8 cellular contexts compared by ENCODE assay signal in genomic region chr9:137189297-137190295, GRCh38.
DNase-seq lines count a peak whose midpoint lies in the region; ATAC-seq, FAIRE-seq and TF ChIP-seq lines count a peak whose summit lies in the region.

No MANE protein-coding gene starts in this region.

- TF ChIP-seq CTCF in cardiac fibroblast (IDR thresholded peaks at IDR 0.05; ENCODE audit: low read depth, low read length): no peak

- no peak for ATAC-seq in HG02852 (IDR thresholded peaks at IDR 0.05; ENCODE audit: unreplicated experiment)

- H3K27me3 ChIP-seq in ACC112 (ENCODE audit: insufficient read depth, low read length) (no peaks in the 10 kb centered on the region), HUES6 (ENCODE audit: control insufficient read depth, insufficient read depth, low read length) (no peaks in the 10 kb centered on the region), muscle layer of colon (ENCODE audit: control insufficient read depth in 1 of 2, insufficient read depth in 2 of 2, low read length in 2 of 2) (no peaks in the 10 kb centered on the region)

- H3K27ac ChIP-seq in ACC112 (ENCODE audit: low read depth, low read length): peak overlapping the region; percentile 86
- 0 out of 2 replicates have a peak overlapping the region, but pooled peaks have one; percentile 46 for H3K27ac ChIP-seq in HUES6 (ENCODE audit: low read depth, low read length)
- peak overlapping the region; percentile 95 for H3K27ac ChIP-seq in muscle layer of colon (ENCODE audit: low read depth, low read length)

- H3K9ac ChIP-seq in HUES6 (ENCODE audit: low read length) (peak overlapping the region; percentile 81), muscle layer of colon (ENCODE audit: low read length) (peak overlapping the region; percentile 68)

- peak overlapping the region; percentile 80 for H3K4me3 ChIP-seq in ACC112 (ENCODE audit: low read depth, low read length)
- peak overlapping the region; percentile 95 for H3K4me3 ChIP-seq in HUES6 (ENCODE audit: low read depth, low read length)
- H3K4me3 ChIP-seq in cardiac fibroblast (replicated peaks in 1 of 2; ENCODE audit: low read depth in 2 of 2, low read length in 2 of 2): peak overlapping the region; percentile 95 to 99
- H3K4me3 ChIP-seq in muscle layer of colon (ENCODE audit: low read depth in 1 of 2, low read length in 2 of 2): peak overlapping the region; percentile 93 to 98

- DNase-seq in cardiac fibroblast (ENCODE audit: low read depth in 2 of 2): no peak
- no peak for DNase-seq in NCI-H526 (lab: John Stamatoyannopoulos, UW)
- DNase-seq in urothelium cell line (ENCODE audit: low spot score): no peak
- no peak for DNase-seq in Ammon's horn (ENCODE audit: low spot score)

- no peak overlapping the region for H2AFZ ChIP-seq in ACC112 (ENCODE audit: low read length, unreplicated experiment)

- H3K79me2 ChIP-seq in ACC112 (ENCODE audit: control insufficient read depth, insufficient read depth, low read length, unreplicated experiment): peaks cover 40% of the 10 kb centered on the region

- H3K4me1 ChIP-seq in ACC112 (ENCODE audit: control insufficient read depth, insufficient read depth, low read length, unreplicated experiment): peaks cover 18% of the 10 kb centered on the region
- peaks cover 17% of the 10 kb centered on the region for H3K4me1 ChIP-seq in HUES6 (ENCODE audit: control insufficient read depth, insufficient read depth, low read length)
- peaks cover 32% of the 10 kb centered on the region for H3K4me1 ChIP-seq in muscle layer of colon (ENCODE audit: insufficient read depth, low read length)

- no peaks in the 10 kb centered on the region for H3K36me3 ChIP-seq in ACC112 (ENCODE audit: insufficient read depth, low read length)
- H3K36me3 ChIP-seq in HUES6 (ENCODE audit: control insufficient read depth, insufficient read depth, low read length): peaks cover 40% of the 10 kb centered on the region
- peaks cover 41% of the 10 kb centered on the region for H3K36me3 ChIP-seq in muscle layer of colon (ENCODE audit: insufficient read depth, low read length)

- H3K9me3 ChIP-seq in HUES6 (ENCODE audit: control insufficient read depth, insufficient read depth, low read depth, low read length) (no peaks in the 10 kb centered on the region), muscle layer of colon (ENCODE audit: low read length) (no peaks in the 10 kb centered on the region)

- no peak for FAIRE-seq in urothelium cell line (lab: Jason Lieb, UNC)
